ENCODE assay signal across 11 cellular contexts in the genomic region with DNA sequence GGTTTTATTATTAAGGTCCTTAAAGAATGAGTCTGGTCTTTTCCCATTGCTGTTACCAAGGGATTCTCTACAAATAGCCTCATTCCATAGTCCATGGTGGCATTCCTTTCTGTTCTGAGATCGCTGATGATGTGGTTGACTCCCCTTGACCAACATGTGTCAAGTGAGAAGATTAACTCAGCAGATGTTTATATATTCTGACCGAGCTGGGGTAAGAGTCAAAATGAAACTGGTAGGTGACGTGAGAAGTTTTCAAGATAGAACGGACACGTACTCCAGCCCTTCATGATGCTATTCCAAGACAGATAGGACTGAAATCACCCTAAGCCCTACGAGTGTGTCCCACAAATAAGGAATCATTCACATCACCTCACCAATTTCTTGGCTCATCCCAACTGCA.
DNase-seq lines count a peak whose midpoint lies in the region; ATAC-seq and TF ChIP-seq lines count a peak whose summit lies in the region.
"Had no signal": no experiment of that assay in that cellular context is flagged by ENCODE, and none has a peak within 500 bp of the region (broad histone marks: within the 10 kb centered on the region; RNA-seq: fewer than 3 reads in every experiment).

No MANE protein-coding gene starts in this region.

- H3K36me3 Mint-ChIP-seq in Caco-2 (ENCODE audit: insufficient read depth, unreplicated experiment), result no peaks in the 10 kb centered on the region

- H3K27ac ChIP-seq in stomach, result peak overlapping the region in 3 of 5 donors; percentile 4 to 58 (median 34)

- H3K27me3 ChIP-seq in stomach (no peaks in the 10 kb centered on the region), Caco-2 (replicated peaks; ENCODE audit: control insufficient read depth, insufficient read depth, low read length) (no peaks in the 10 kb centered on the region; the same call in 1 of the 2 replicates)

- no peak overlapping the region for H3K4me3 Mint-ChIP-seq in Caco-2 (ENCODE audit: unreplicated experiment)
- H3K4me3 Mint-ChIP-seq: H9 had no signal

- H3K4me1 ChIP-seq in stomach (peaks cover 0 to 17% (median 12%) of the 10 kb centered on the region in 4 donors), Caco-2 (0 out of 2 replicates have a peak, but pooled peaks cover 7% of the 10 kb centered on the region)

- TF ChIP-seq POLR2A in stomach (IDR thresholded peaks at IDR 0.05), result no peak

- H3K9me3 ChIP-seq in stomach (no peaks in the 10 kb centered on the region), Caco-2 (no peaks in the 10 kb centered on the region)

- TF ChIP-seq CTCF in stomach (IDR thresholded peaks at IDR 0.05) (no peak), Caco-2 (IDR thresholded peaks at IDR 0.05; ENCODE audit: insufficient read depth in 1 of 2, low read depth in 1 of 2, low read length in 1 of 2, severe bottlenecking in 1 of 2, unreplicated experiment in 1 of 2) (no peak)

- H3K9me3 Mint-ChIP-seq in Caco-2 (ENCODE audit: unreplicated experiment), result no peaks in the 10 kb centered on the region
- H3K9me3 Mint-ChIP-seq: H9 had no signal

- 41 to 74% (median 55%) methylated on average over 6 of the region's 6 CpGs for WGBS in stomach, 5 donors

- CTCF ChIA-PET in Caco-2 (lab: Charles Lee), result no interaction called here

- peak; percentile 93 for ATAC-seq in GM19023 (IDR thresholded peaks at IDR 0.05; ENCODE audit: unreplicated experiment)
- ATAC-seq in GM21619 (IDR thresholded peaks at IDR 0.05; ENCODE audit: unreplicated experiment), result peak; percentile 96
- peak; percentile 96 for ATAC-seq in HG03103 (IDR thresholded peaks at IDR 0.05; ENCODE audit: low read depth, unreplicated experiment)
- ATAC-seq in left lobe of liver, result no peak
- ATAC-seq: sciatic nerve had no signal

- H3K4me3 ChIP-seq in stomach (no peak overlapping the region), Caco-2 (ENCODE audit: low read depth, low read length) (no peak overlapping the region)

- DNase-seq in stomach (no peak), Caco-2 (no peak), SK-N-DZ (ENCODE audit: low spot score) (no peak), left lobe of liver (ENCODE audit: low spot score) (no peak)
- DNase-seq: DMS153, H9, NCI-H524 had no signal

- H3K4me1 Mint-ChIP-seq in Caco-2 (ENCODE audit: low read depth, unreplicated experiment), result peaks cover 11% of the 10 kb centered on the region

- BruUV-seq in Caco-2 (replicated peaks; lab: Mats Ljungman, UMichigan), result no TSS peak

- intact Hi-C loops in stomach (cut with DNase I; ENCODE audit: low total_unique reads), result no loop called here
- intact Hi-C loops in Caco-2 (cut with micrococcal nuclease; ENCODE audit: unreplicated experiment), result no loop called here

- POLR2A ChIA-PET in Caco-2 (lab: Charles Lee), result no interaction called here

- no peak overlapping the region for H3K27ac Mint-ChIP-seq in Caco-2 (ENCODE audit: unreplicated experiment)
- H3K27ac Mint-ChIP-seq: H9 had no signal

- H3K36me3 ChIP-seq in stomach, result no peaks in the 10 kb centered on the region
- no peaks in the 10 kb centered on the region for H3K36me3 ChIP-seq in Caco-2 (ENCODE audit: control insufficient read depth, insufficient read depth, low read length)

- H3K27me3 Mint-ChIP-seq in Caco-2 (ENCODE audit: insufficient read depth, unreplicated experiment), result peaks cover 11% of the 10 kb centered on the region

- TF ChIP-seq EP300 in stomach (IDR thresholded peaks at IDR 0.05), result no peak
